In genomic region chr21:45642122-45642813, GRCh38 we compare ENCODE assay signal across 8 cellular contexts. TPM values are rescaled to one million over a fixed set of nuclear protein-coding genes. Genes with fewer than 3 reads are reported as not detected.
DNase-seq lines count a peak whose midpoint lies in the region; ATAC-seq, FAIRE-seq and TF ChIP-seq lines count a peak whose summit lies in the region.

No MANE protein-coding gene starts in this region.

- peak overlapping the region; percentile 57 for H4K8ac ChIP-seq in mesendoderm (ENCODE audit: low read depth, low read length)

- H4K20me1 ChIP-seq in astrocyte (ENCODE audit: insufficient read depth, low read length): peaks cover 26% of the 10 kb centered on the region

- H3K27me3 ChIP-seq in astrocyte (ENCODE audit: insufficient read depth, low read length) (no peaks in the 10 kb centered on the region), mesendoderm (ENCODE audit: insufficient read depth, low read length, poor library complexity) (peaks cover 13% of the 10 kb centered on the region), aorta (ENCODE audit: control insufficient read depth in 1 of 2, insufficient read depth in 2 of 2, low read length in 1 of 2) (no peaks in the 10 kb centered on the region)

- H3K9me3 Mint-ChIP-seq in astrocyte (ENCODE audit: unreplicated experiment): no peaks in the 10 kb centered on the region

- TF ChIP-seq CTCF in astrocyte (IDR thresholded peaks at IDR 0.05; ENCODE audit: insufficient read depth, low read depth, low read length): no peak

- H3K23ac ChIP-seq in mesendoderm (ENCODE audit: low read length): no peak overlapping the region

- H3K27ac Mint-ChIP-seq in astrocyte (ENCODE audit: unreplicated experiment): no peak overlapping the region

- no CpG with 5 or more reads among the region's 91 CpGs for WGBS in mesendoderm (ENCODE audit: extremely low coverage, insufficient coverage, low lambda C conversion rate)
- WGBS in aorta, 2 donors: 14% methylated on average over 70 to 91 of the region's 91 CpGs

- no peak overlapping the region for H3K18ac ChIP-seq in mesendoderm (ENCODE audit: low read length)

- H2BK5ac ChIP-seq in mesendoderm (ENCODE audit: low read length): no peak overlapping the region

- H3K4me1 ChIP-seq in astrocyte (ENCODE audit: insufficient read depth, low read length) (peaks cover 23% of the 10 kb centered on the region), mesendoderm (ENCODE audit: control insufficient read depth, low read depth, low read length) (no peaks in the 10 kb centered on the region), aorta (ENCODE audit: control insufficient read depth in 1 of 2, insufficient read depth in 2 of 2, low read length in 2 of 2) (no peaks in the 10 kb centered on the region)

- no peaks in the 10 kb centered on the region for H3K79me1 ChIP-seq in mesendoderm (ENCODE audit: low read length)

- no peak overlapping the region for H2BK120ac ChIP-seq in mesendoderm (ENCODE audit: low read depth, low read length)

- H3K79me2 ChIP-seq in astrocyte (ENCODE audit: insufficient read depth, low read length) (peaks cover 3% of the 10 kb centered on the region), mesendoderm (ENCODE audit: control insufficient read depth, insufficient read depth, low read length) (no peaks in the 10 kb centered on the region)

- no peak overlapping the region for H4K5ac ChIP-seq in mesendoderm (ENCODE audit: low read length)

- no peak overlapping the region for H3K27ac ChIP-seq in astrocyte (ENCODE audit: low read depth, low read length)
- no peak overlapping the region for H3K27ac ChIP-seq in mesendoderm (ENCODE audit: low read depth, low read length)
- H3K27ac ChIP-seq in aorta (ENCODE audit: low read depth in 1 of 2, low read length in 2 of 2): no peak overlapping the region

- H3K36me3 ChIP-seq in astrocyte (ENCODE audit: insufficient read depth, low read length) (no peaks in the 10 kb centered on the region), mesendoderm (ENCODE audit: control insufficient read depth, insufficient read depth, low read length) (no peaks in the 10 kb centered on the region), aorta (ENCODE audit: control insufficient read depth in 1 of 2, insufficient read depth in 2 of 2, low read length in 1 of 2) (no peaks in the 10 kb centered on the region)

- H3K4me3 ChIP-seq in astrocyte (ENCODE audit: insufficient read depth, low read depth, low read length) (no peak overlapping the region), mesendoderm (ENCODE audit: low read length) (no peak overlapping the region), aorta (ENCODE audit: low read length in 2 of 2) (no peak overlapping the region)

- H2AK5ac ChIP-seq in mesendoderm (ENCODE audit: low read length): no peak overlapping the region

- H3K36me3 Mint-ChIP-seq in astrocyte (ENCODE audit: low read depth, unreplicated experiment): no peaks in the 10 kb centered on the region

- H2AFZ ChIP-seq in astrocyte (ENCODE audit: low read depth, low read length): peak overlapping the region; percentile 56

- H3K56ac ChIP-seq in mesendoderm (ENCODE audit: low read length): peak overlapping the region; percentile 56

- peak overlapping the region; percentile 26 for H3K4ac ChIP-seq in mesendoderm (ENCODE audit: low read depth, low read length)

- FAIRE-seq in astrocyte (lab: Jason Lieb, UNC): no peak

- peak; percentile 81 for DNase-seq in Right ventricle myocardium inferior (ENCODE audit: missing footprints)
- DNase-seq in cardiac septum (ENCODE audit: low spot score): no peak
- no peak for DNase-seq in astrocyte (ENCODE audit: low read depth)
- DNase-seq in mesendoderm: no peak
- peak in 1 of 2 donors; percentile 57 for DNase-seq in aorta
- no peak for DNase-seq in posterior vena cava (ENCODE audit: low spot score)

- H3K9me3 ChIP-seq in astrocyte (ENCODE audit: insufficient read depth, low read depth, low read length) (no peaks in the 10 kb centered on the region), aorta (ENCODE audit: control insufficient read depth, low read length) (no peaks in the 10 kb centered on the region)

- H3K4me1 Mint-ChIP-seq in astrocyte (ENCODE audit: low read depth, unreplicated experiment): peaks cover 2% of the 10 kb centered on the region

- peak overlapping the region; percentile 59 for H3K4me2 ChIP-seq in astrocyte (ENCODE audit: low read length)
- no peak overlapping the region for H3K4me2 ChIP-seq in mesendoderm (ENCODE audit: low read length)

- peaks cover 27% of the 10 kb centered on the region for H3K27me3 Mint-ChIP-seq in astrocyte (ENCODE audit: low read depth, unreplicated experiment)

- ATAC-seq in Right ventricle myocardium inferior (no peak), aorta (ENCODE audit: low FRiP score) (peak; percentile 2), GM19395 (IDR thresholded peaks at IDR 0.05; ENCODE audit: unreplicated experiment) (no peak), HG03457 (IDR thresholded peaks at IDR 0.05; ENCODE audit: unreplicated experiment) (no peak)

- intact Hi-C loops in Right ventricle myocardium inferior (cut with DNase I) (no loop called here), cardiac septum (cut with DNase I) (no loop called here), aorta (cut with DNase I) (no loop called here), posterior vena cava (cut with DNase I) (no loop called here)

- no peak overlapping the region for H3K4me3 Mint-ChIP-seq in astrocyte (ENCODE audit: unreplicated experiment)

- no peak overlapping the region for H2BK15ac ChIP-seq in mesendoderm (replicated peaks; ENCODE audit: low read depth)

- H3K9ac ChIP-seq in astrocyte (ENCODE audit: low read length) (peak overlapping the region; percentile 27), mesendoderm (ENCODE audit: low read length) (peak overlapping the region; percentile 34)

RNA-seq across cellular contexts. Expression of gene PCBP3, which starts 1.3 kb away (rescaled TPM):
- total RNA-seq in Right ventricle myocardium inferior: 3.7 TPM
- 4.9 TPM for total RNA-seq in cardiac septum
- total RNA-seq in astrocyte: 1.8 and 2.5 TPM in 2 replicates
- polyA plus RNA-seq in mesendoderm (2013, experiment 1 of 2): 1.4 TPM
- 1.7 TPM for polyA plus RNA-seq in mesendoderm (2013, experiment 2 of 2)
- total RNA-seq in aorta: 10 to 100 TPM in 1 of 2 donors, 1 to 10 TPM in 1; 7.0 to 15.0 TPM
- 1 to 10 TPM in 1 of 2 donors, not detected in 1; 3.6 TPM for polyA plus RNA-seq in aorta
- 1 to 10 TPM; 2.6 to 7.4 TPM for total RNA-seq in posterior vena cava
